Comparison of ENCODE assay signal across 11 cellular contexts in the genomic region with DNA sequence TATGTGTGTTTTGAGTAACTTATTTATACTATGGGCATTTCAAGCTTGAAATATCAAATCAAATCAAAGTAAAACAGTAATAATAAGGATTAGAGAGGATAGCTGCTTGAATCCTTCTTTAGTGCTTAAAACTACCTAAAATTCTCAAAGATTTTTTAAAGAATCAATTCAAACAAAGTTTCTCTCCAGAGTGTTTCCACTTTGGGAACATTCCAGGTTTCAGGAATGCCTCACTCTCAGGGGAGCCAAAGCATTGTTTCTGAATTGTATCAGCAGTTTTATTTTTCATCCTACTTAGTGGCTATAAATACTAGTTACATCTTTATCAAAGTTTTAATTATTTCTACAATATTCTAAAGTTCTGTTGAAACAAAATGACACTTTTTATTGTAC. TPM values are rescaled to one million over a fixed set of nuclear protein-coding genes. Genes with fewer than 3 reads are reported as not detected.
DNase-seq lines count a peak whose midpoint lies in the region; ATAC-seq and TF ChIP-seq lines count a peak whose summit lies in the region.
"Had no signal": no experiment of that assay in that cellular context is flagged by ENCODE, and none has a peak within 500 bp of the region (broad histone marks: within the 10 kb centered on the region; RNA-seq: fewer than 3 reads in every experiment).

No MANE protein-coding gene starts in this region.

- CTCF ChIA-PET in naive thymus-derived CD4-positive, alpha-beta T cell (lab: Charles Lee) = no interaction called here

- H3K4me1 ChIP-seq in RWPE2 (ENCODE audit: insufficient read depth, poor library complexity, severe bottlenecking) (peaks cover 34% of the 10 kb centered on the region), esophagus muscularis mucosa (peaks cover 10 to 22% (median 16%) of the 10 kb centered on the region in 4 donors)
- no peaks in the 10 kb centered on the region for H3K4me1 ChIP-seq in naive thymus-derived CD4-positive, alpha-beta T cell (ENCODE audit: control insufficient read depth in 2 of 2, insufficient read depth in 2 of 2, low read length in 2 of 2)
- H3K4me1 ChIP-seq: adrenal gland had no signal

- peak overlapping the region; percentile 21 for H3K4me3 ChIP-seq in RWPE2 (ENCODE audit: severe bottlenecking)
- H3K4me3 ChIP-seq in esophagus muscularis mucosa = peak overlapping the region; percentile 37 to 55 (median 52)
- H3K4me3 ChIP-seq in naive thymus-derived CD4-positive, alpha-beta T cell (ENCODE audit: low read length) = no peak overlapping the region

- no peaks in the 10 kb centered on the region for H3K27me3 Mint-ChIP-seq in type B pancreatic cell
- H3K27me3 Mint-ChIP-seq in naive thymus-derived CD4-positive, alpha-beta T cell = no peaks in the 10 kb centered on the region
- H3K27me3 Mint-ChIP-seq: activated CD4-positive, alpha-beta T cell treated with anti-CD3 and anti-CD28 coated beads, Interleukin-2, amount 10 ng/mL, durations not matched to agents 24 days and 14 days had no signal

- peak overlapping the region; percentile 58 for H3K27ac ChIP-seq in RWPE2 (ENCODE audit: poor library complexity, severe bottlenecking)
- H3K27ac ChIP-seq in esophagus muscularis mucosa (replicated peaks in 1 of 4) = peak overlapping the region; percentile 67 to 72 (median 70)
- no peak overlapping the region for H3K27ac ChIP-seq in naive thymus-derived CD4-positive, alpha-beta T cell (ENCODE audit: low read depth, low read length)

- H3K9me3 ChIP-seq in RWPE2 (ENCODE audit: severe bottlenecking) (no peaks in the 10 kb centered on the region), esophagus muscularis mucosa (no peaks in the 10 kb centered on the region)
- no peaks in the 10 kb centered on the region for H3K9me3 ChIP-seq in naive thymus-derived CD4-positive, alpha-beta T cell (ENCODE audit: control insufficient read depth in 2 of 3, low read length in 3 of 3)
- H3K9me3 ChIP-seq: adrenal gland had no signal

- no peak for TF ChIP-seq EP300 in esophagus muscularis mucosa (IDR thresholded peaks at IDR 0.05)

- H3K36me3 ChIP-seq in RWPE2 (ENCODE audit: low read depth) (no peaks in the 10 kb centered on the region), esophagus muscularis mucosa (no peaks in the 10 kb centered on the region)
- H3K36me3 ChIP-seq in naive thymus-derived CD4-positive, alpha-beta T cell (ENCODE audit: control insufficient read depth in 2 of 3, insufficient read depth in 3 of 3, low read length in 3 of 3) = no peaks in the 10 kb centered on the region
- H3K36me3 ChIP-seq: adrenal gland had no signal

- DNase-seq in RWPE2 (ENCODE audit: low spot score) (no peak), esophagus muscularis mucosa (ENCODE audit: extremely low spot score) (no peak), myocyte (ENCODE audit: low read depth) (peak; percentile 26), type B pancreatic cell (ENCODE audit: extremely low spot score, unreplicated experiment) (no peak), cerebellar cortex (ENCODE audit: low spot score) (no peak)
- no peak for DNase-seq in naive thymus-derived CD4-positive, alpha-beta T cell
- DNase-seq in stimulated activated CD4-positive, alpha-beta T cell treated with anti-CD3 and anti-CD28 coated beads, Interleukin-2, amount 100 ng/mL, for 24 hours = no peak
- DNase-seq: activated CD4-positive, alpha-beta T cell treated with anti-CD3 and anti-CD28 coated beads, Interleukin-2, amount 10 ng/mL, durations not matched to agents 24 days and 14 days; stimulated activated CD4-positive, alpha-beta T cell treated with anti-CD3 and anti-CD28 coated beads, Interleukin-4, amount 100 ng/mL, for 1 hour had no signal

- H3K36me3 Mint-ChIP-seq in type B pancreatic cell = no peaks in the 10 kb centered on the region
- no peaks in the 10 kb centered on the region for H3K36me3 Mint-ChIP-seq in naive thymus-derived CD4-positive, alpha-beta T cell

- intact Hi-C loops in esophagus muscularis mucosa (cut with DNase I) = no loop called here
- intact Hi-C loops in naive thymus-derived CD4-positive, alpha-beta T cell (cut with micrococcal nuclease) = no loop called here

- no peak for TF ChIP-seq POLR2A in esophagus muscularis mucosa (IDR thresholded peaks at IDR 0.05; ENCODE audit: low read depth)

- peak overlapping the region; percentile 84 for H3K27ac Mint-ChIP-seq in type B pancreatic cell
- no peak overlapping the region for H3K27ac Mint-ChIP-seq in naive thymus-derived CD4-positive, alpha-beta T cell
- H3K27ac Mint-ChIP-seq: activated CD4-positive, alpha-beta T cell treated with anti-CD3 and anti-CD28 coated beads, Interleukin-2, amount 10 ng/mL, durations not matched to agents 24 days and 14 days had no signal

- TF ChIP-seq CTCF in RWPE2 (IDR thresholded peaks at IDR 0.05; ENCODE audit: poor library complexity, severe bottlenecking) (no peak), esophagus muscularis mucosa (IDR thresholded peaks at IDR 0.05) (no peak), type B pancreatic cell (conservative IDR thresholded peaks at IDR 0.05) (no peak)

- ATAC-seq in RWPE2 (ENCODE audit: low read depth) (peak; percentile 43; the same call in 1 of the 3 replicates), HG03196 (IDR thresholded peaks at IDR 0.05; ENCODE audit: unreplicated experiment) (no peak)
- no peak for ATAC-seq in naive thymus-derived CD4-positive, alpha-beta T cell

- no peaks in the 10 kb centered on the region for H3K9me3 Mint-ChIP-seq in type B pancreatic cell
- H3K9me3 Mint-ChIP-seq in naive thymus-derived CD4-positive, alpha-beta T cell = no peaks in the 10 kb centered on the region
- H3K9me3 Mint-ChIP-seq: activated CD4-positive, alpha-beta T cell treated with anti-CD3 and anti-CD28 coated beads, Interleukin-2, amount 10 ng/mL, durations not matched to agents 24 days and 14 days had no signal

- peaks cover 9% of the 10 kb centered on the region for H3K4me1 Mint-ChIP-seq in type B pancreatic cell (ENCODE audit: unreplicated experiment)
- H3K4me1 Mint-ChIP-seq in naive thymus-derived CD4-positive, alpha-beta T cell = no peaks in the 10 kb centered on the region
- H3K4me1 Mint-ChIP-seq: activated CD4-positive, alpha-beta T cell treated with anti-CD3 and anti-CD28 coated beads, Interleukin-2, amount 10 ng/mL, durations not matched to agents 24 days and 14 days had no signal

- POLR2A ChIA-PET in naive thymus-derived CD4-positive, alpha-beta T cell (lab: Charles Lee) = no interaction called here

- H3K4me3 Mint-ChIP-seq in type B pancreatic cell = peak overlapping the region; percentile 89
- no peak overlapping the region for H3K4me3 Mint-ChIP-seq in naive thymus-derived CD4-positive, alpha-beta T cell
- H3K4me3 Mint-ChIP-seq: activated CD4-positive, alpha-beta T cell treated with anti-CD3 and anti-CD28 coated beads, Interleukin-2, amount 10 ng/mL, durations not matched to agents 24 days and 14 days had no signal

- no peaks in the 10 kb centered on the region for H3K27me3 ChIP-seq in RWPE2 (ENCODE audit: insufficient read depth, poor library complexity, severe bottlenecking)
- H3K27me3 ChIP-seq in esophagus muscularis mucosa = no peaks in the 10 kb centered on the region
- no peaks in the 10 kb centered on the region for H3K27me3 ChIP-seq in naive thymus-derived CD4-positive, alpha-beta T cell (ENCODE audit: control insufficient read depth in 2 of 2, insufficient read depth in 2 of 2, low read length in 2 of 2)
- H3K27me3 ChIP-seq: adrenal gland had no signal

RNA-seq across cellular contexts. Expression of gene RASSF9, which starts 0.8 kb away (rescaled TPM):
- total RNA-seq in esophagus muscularis mucosa (1 to 10 TPM; 1.2 to 3.6 (median 2.1) TPM), myocyte (0.05 and 0.08 TPM in 2 replicates), type B pancreatic cell (ENCODE audit: low replicate concordance) (2.0 and 5.3 TPM in 2 replicates)
- polyA plus RNA-seq in myocyte (2012) = 0.19 TPM
- not detected for total RNA-seq in naive thymus-derived CD4-positive, alpha-beta T cell
- polyA plus RNA-seq in naive thymus-derived CD4-positive, alpha-beta T cell = not detected
- total RNA-seq: activated CD4-positive, alpha-beta T cell treated with anti-CD3 and anti-CD28 coated beads, Interleukin-2, amount 10 ng/mL, durations not matched to agents 24 days and 14 days had no signal

RNA-seq across cellular contexts. Expression of gene NTS, which starts 38.7 kb away (rescaled TPM):
- total RNA-seq in esophagus muscularis mucosa (under 1 TPM in 2 of 4 donors, not detected in 2; 0.33 to 0.40 TPM), myocyte (not detected in 2 replicates), type B pancreatic cell (ENCODE audit: low replicate concordance) (75.7 and 117 TPM in 2 replicates)
- not detected for polyA plus RNA-seq in myocyte (2012)
- total RNA-seq in naive thymus-derived CD4-positive, alpha-beta T cell = not detected
- not detected for polyA plus RNA-seq in naive thymus-derived CD4-positive, alpha-beta T cell
- total RNA-seq: activated CD4-positive, alpha-beta T cell treated with anti-CD3 and anti-CD28 coated beads, Interleukin-2, amount 10 ng/mL, durations not matched to agents 24 days and 14 days had no signal

Comparison
In these comparisons a context has a peak if more than half of its experiments do, and no peak if none do; other contexts are left out.
1. RNA of gene NTS, which starts 38.7 kb away (total RNA-seq): 75.7 to 117 TPM in type B pancreatic cell; 0.33 to 0.40 TPM in esophagus muscularis mucosa, not detected in myocyte and not detected in naive thymus-derived CD4-positive, alpha-beta T cell; every median in the first group is over 10 times any median in the second.